In genomic region chr1:1324524-1325287, GRCh38 we compare ENCODE assay signal across 8 cellular contexts.
DNase-seq lines count a peak whose midpoint lies in the region; ATAC-seq and TF ChIP-seq lines count a peak whose summit lies in the region.

Gene CPTP, plus strand, starts transcription at chr1:1324802. Its CDS starts 2,109 bp downstream, at chr1:1326911.
Gene INTS11, minus strand, starts transcription at chr1:1324660. Its CDS starts 52 bp downstream, at chr1:1324608.

- TF ChIP-seq CTCF in C4-2B (conservative IDR thresholded peaks at IDR 0.05), result no peak

- H3K27ac ChIP-seq in C4-2B, result peak within 1 kb of the TSS; percentile 97

- peak; percentile 64 for ATAC-seq in GM19328 (IDR thresholded peaks at IDR 0.05; ENCODE audit: unreplicated experiment)
- ATAC-seq in HG03469 (IDR thresholded peaks at IDR 0.05; ENCODE audit: unreplicated experiment), result peak; percentile 46

- DNase-seq in NK-92 (lab: John Stamatoyannopoulos, UW; ENCODE audit: unreplicated experiment) (peak; percentile 76), medulla oblongata (ENCODE audit: extremely low spot score) (peak; percentile 92)
- peak; percentile 89 to 96 for DNase-seq in activated CD8-positive, alpha-beta memory T cell treated with anti-CD3 and anti-CD28 coated beads for 1 hour (ENCODE audit: extremely low read depth in 1 of 2, low read depth in 1 of 2)
- DNase-seq in effector CD4-positive, alpha-beta T cell, result peak; percentile 97
- peak; percentile 93 to 96 (median 95) for DNase-seq in stimulated activated CD4-positive, alpha-beta T cell treated with anti-CD3 and anti-CD28 coated beads, TNF-alpha, amount 100 ng/mL, for 48 hours (ENCODE audit: low read depth in 3 of 3)

Comparison
In these comparisons a context has a peak if more than half of its experiments do, and no peak if none do; other contexts are left out.
1. Peak in every context shown above with its lines: DNase-seq, ATAC-seq and H3K27ac ChIP-seq.